ENCODE assay signal across 21 cellular contexts in the genomic region with DNA sequence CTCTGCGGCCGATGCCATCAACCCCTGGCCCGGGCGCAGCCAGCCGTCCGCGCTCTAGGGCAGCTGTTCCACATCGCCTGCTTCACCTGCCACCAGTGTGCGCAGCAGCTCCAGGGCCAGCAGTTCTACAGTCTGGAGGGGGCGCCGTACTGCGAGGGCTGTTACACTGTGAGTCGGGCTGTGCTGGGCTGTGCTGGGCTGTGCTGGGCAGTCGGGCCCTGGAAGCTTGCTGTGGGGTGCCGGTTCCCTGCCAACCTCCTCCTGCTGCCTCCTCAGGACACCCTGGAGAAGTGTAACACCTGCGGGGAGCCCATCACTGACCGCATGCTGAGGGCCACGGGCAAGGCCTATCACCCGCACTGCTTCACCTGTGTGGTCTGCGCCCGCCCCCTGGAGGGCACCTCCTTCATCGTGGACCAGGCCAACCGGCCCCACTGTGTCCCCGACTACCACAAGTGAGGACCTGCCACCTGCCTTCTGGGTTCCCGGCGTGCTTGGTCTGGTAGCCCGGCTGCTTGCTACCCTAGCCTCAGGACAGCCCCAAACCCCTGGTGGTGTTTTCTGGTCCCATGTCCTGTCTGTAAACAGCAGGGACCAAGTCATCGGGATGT. TPM values are rescaled to one million over a fixed set of nuclear protein-coding genes. Genes with fewer than 3 reads are reported as not detected.
DNase-seq lines count a peak whose midpoint lies in the region; ATAC-seq and TF ChIP-seq lines count a peak whose summit lies in the region.
"Had no signal": no experiment of that assay in that cellular context is flagged by ENCODE, and none has a peak within 500 bp of the region (broad histone marks: within the 10 kb centered on the region; RNA-seq: fewer than 3 reads in every experiment).

No MANE protein-coding gene starts in this region.

- TF ChIP-seq POLR2A in heart left ventricle (IDR thresholded peaks at IDR 0.05) (no peak), uterus (IDR thresholded peaks at IDR 0.05) (no peak)

- H3K4me1 ChIP-seq in heart left ventricle = peaks cover 8 to 97% (median 67%) of the 10 kb centered on the region in 12 donors
- peaks cover 27 to 46% of the 10 kb centered on the region in 2 donors for H3K4me1 ChIP-seq in uterus

- H3K9me3 Mint-ChIP-seq in WTC11 (no peaks in the 10 kb centered on the region), endothelial cell (ENCODE audit: unreplicated experiment) (no peaks in the 10 kb centered on the region)
- H3K9me3 Mint-ChIP-seq: activated CD4-positive, alpha-beta T cell treated with anti-CD3 and anti-CD28 coated beads, Interleukin-2, amount 10 ng/mL, durations not matched to agents 7 days and 5 days; nephron progenitor cell had no signal

- H3K27me3 Mint-ChIP-seq in WTC11 (ENCODE audit: low read depth) (no peaks in the 10 kb centered on the region), endothelial cell (ENCODE audit: unreplicated experiment) (peaks cover 7% of the 10 kb centered on the region)
- H3K27me3 Mint-ChIP-seq: activated CD4-positive, alpha-beta T cell treated with anti-CD3 and anti-CD28 coated beads, Interleukin-2, amount 10 ng/mL, durations not matched to agents 7 days and 5 days had no signal

- H3K4me1 Mint-ChIP-seq in WTC11 (peaks cover 9% of the 10 kb centered on the region), endothelial cell (ENCODE audit: unreplicated experiment) (peaks cover 33% of the 10 kb centered on the region)

- POLR2A ChIA-PET in WTC11 (lab: Charles Lee) = interaction anchor here (0.8 to 7.2 kb wide), 6 partner anchors 8 to 28 kb away, joined by 3 to 62 read pairs (median 4); a partner anchor contains a TSS

- intact Hi-C loops in left cardiac atrium (cut with DNase I) (no loop called here), heart left ventricle (cut with DNase I) (loop anchor here in 2 of 10 donors (10.0 kb wide), 2 partner anchors 104 to 516 kb away; a partner anchor contains a TSS), left ventricle myocardium superior (cut with micrococcal nuclease) (no loop called here), uterus (cut with DNase I; ENCODE audit: low total_unique reads) (no loop called here)

- H3K36me3 ChIP-seq in heart left ventricle (peaks cover 0 to 69% (median 46%) of the 10 kb centered on the region in 9 donors), uterus (no peaks in the 10 kb centered on the region)

- H3K4me3 Mint-ChIP-seq in WTC11 (no peak overlapping the region), endothelial cell (ENCODE audit: unreplicated experiment) (no peak overlapping the region)
- H3K4me3 Mint-ChIP-seq: activated CD4-positive, alpha-beta T cell treated with anti-CD3 and anti-CD28 coated beads, Interleukin-2, amount 10 ng/mL, durations not matched to agents 7 days and 5 days; nephron progenitor cell had no signal

- 90 to 93% (median 91%) methylated on average over 21 to 28 of the region's 28 CpGs for WGBS in heart left ventricle, 4 donors

- H3K27ac ChIP-seq in heart left ventricle (peak overlapping the region in 2 of 12 donors; percentile 13 to 99), uterus (peak overlapping the region; percentile 98 to 99)

- TF ChIP-seq CTCF in heart left ventricle (IDR thresholded peaks at IDR 0.05) (no peak), WTC11 (IDR thresholded peaks at IDR 0.05) (0 out of 2 replicates have a peak, but pooled peaks have one; percentile 14), uterus (IDR thresholded peaks at IDR 0.05) (no peak), endothelial cell (IDR thresholded peaks at IDR 0.05; ENCODE audit: unreplicated experiment) (no peak)

- CTCF ChIA-PET in WTC11 (lab: Charles Lee) = interaction anchor here (0.6 to 4.4 kb wide), 14 partner anchors 9 to 148 kb away, joined by 3 to 48 read pairs (median 6); a partner anchor contains a TSS

- H3K27ac Mint-ChIP-seq in WTC11 = no peak overlapping the region
- H3K27ac Mint-ChIP-seq in endothelial cell (ENCODE audit: unreplicated experiment) = no peak overlapping the region
- H3K27ac Mint-ChIP-seq: nephron progenitor cell had no signal

- H3K9me3 ChIP-seq in heart left ventricle (no peaks in the 10 kb centered on the region), uterus (no peaks in the 10 kb centered on the region)

- H3K36me3 Mint-ChIP-seq in WTC11 (peaks cover 44% of the 10 kb centered on the region), endothelial cell (ENCODE audit: low read depth, unreplicated experiment) (peaks cover 21% of the 10 kb centered on the region)

- DNase-seq in left cardiac atrium (peak; percentile 24), heart left ventricle (no peak), WTC11 (ENCODE audit: low spot score) (peak; percentile 51), left ventricle myocardium superior (peak; percentile 38), uterus (peak in 1 of 2 donors; percentile 26), endothelial cell (ENCODE audit: low spot score) (no peak), AG08395 (ENCODE audit: low spot score) (no peak)
- DNase-seq: activated CD4-positive, alpha-beta T cell treated with anti-CD3 and anti-CD28 coated beads, Interleukin-2, amount 10 ng/mL, durations not matched to agents 7 days and 5 days; activated T-cell treated with anti-CD3 and anti-CD28 coated beads for 4 hours; amniotic stem cell; mammary epithelial cell; NCI-H1694; nephron progenitor cell; stimulated activated CD4-positive, alpha-beta T cell treated with anti-CD3 and anti-CD28 coated beads, Interleukin-15, amount 100 ng/mL, for 24 hours had no signal

- no peak overlapping the region for H3K4me3 ChIP-seq in heart left ventricle
- H3K4me3 ChIP-seq in uterus = no peak overlapping the region
- H3K4me3 ChIP-seq: GM12878 had no signal

- H3K27me3 ChIP-seq in heart left ventricle (no peaks in the 10 kb centered on the region), uterus (no peaks in the 10 kb centered on the region)

- no peak for ATAC-seq in left cardiac atrium
- no peak for ATAC-seq in heart left ventricle
- ATAC-seq in WTC11 = peak; percentile 33
- no peak for ATAC-seq in left ventricle myocardium superior
- ATAC-seq in HG02678 (IDR thresholded peaks at IDR 0.05; ENCODE audit: unreplicated experiment) = no peak
- ATAC-seq: GM12878 had no signal

TF ChIP-seq in WTC11, 78 proteins besides CTCF, POLR2A, EP300 and RAD21:
- no peak for TF ChIP-seq FOXJ3 (CRISPR knock-in tag; IDR thresholded peaks at IDR 0.05; ENCODE audit: borderline replicate concordance)
- peak; percentile 91 for TF ChIP-seq ZNF121 (CRISPR knock-in tag; IDR thresholded peaks at IDR 0.05)

RNA-seq across cellular contexts. Expression of a gene that starts 7.5 kb away (rescaled TPM):
- total RNA-seq in left cardiac atrium = 100 to 1,000 TPM in 1 of 2 donors, 10 to 100 TPM in 1; 79.1 to 156 TPM
- 100 to 1,000 TPM in 4 of 9 donors, 10 to 100 TPM in 5; 59.6 to 217 (median 79.4) TPM for total RNA-seq in heart left ventricle
- 100 to 1,000 TPM in 1 of 2 donors, 10 to 100 TPM in 1; 55.9 to 156 TPM for polyA plus RNA-seq in heart left ventricle
- 166 to 179 TPM (median 167 TPM) in 3 replicates for total RNA-seq in WTC11 (2021)
- 73.9 TPM for total RNA-seq in left ventricle myocardium superior
- 100 to 1,000 TPM in 2 of 4 donors, 10 to 100 TPM in 2; 46.0 to 494 (median 95.9) TPM for total RNA-seq in uterus
- total RNA-seq in endothelial cell (ENCODE audit: unreplicated experiment) = 237 TPM

RNA-seq across cellular contexts. Expression of a gene that starts 20.1 kb away (rescaled TPM):
- under 1 TPM; 0.16 to 0.71 TPM for total RNA-seq in left cardiac atrium
- total RNA-seq in heart left ventricle = under 1 TPM in 3 of 9 donors, not detected in 6; 0.06 to 0.51 (median 0.48) TPM
- under 1 TPM in 1 of 2 donors, not detected in 1; 0.04 TPM for polyA plus RNA-seq in heart left ventricle
- 159 to 203 TPM (median 162 TPM) in 3 replicates for total RNA-seq in WTC11 (2021)
- not detected for total RNA-seq in left ventricle myocardium superior
- 1 to 10 TPM in 3 of 4 donors, not detected in 1; 1.3 to 5.6 (median 1.9) TPM for total RNA-seq in uterus
- 7.1 TPM for total RNA-seq in endothelial cell (ENCODE audit: unreplicated experiment)
- total RNA-seq: G401, glomerular endothelial cell, NCI-H460 had no signal

RNA-seq across cellular contexts. Expression of a gene that starts 26.1 kb away (rescaled TPM):
- under 1 TPM; 0.29 to 0.97 TPM for total RNA-seq in left cardiac atrium
- total RNA-seq in heart left ventricle = under 1 TPM; 0.15 to 0.79 (median 0.42) TPM
- polyA plus RNA-seq in heart left ventricle = under 1 TPM; 0.19 to 0.25 TPM
- total RNA-seq in WTC11 (2021) = 24.0 to 26.3 TPM (median 25.3 TPM) in 3 replicates
- total RNA-seq in left ventricle myocardium superior = 0.57 TPM
- total RNA-seq in uterus = 10 to 100 TPM in 1 of 4 donors, 1 to 10 TPM in 3; 1.2 to 10.6 (median 6.5) TPM
- 1.0 TPM for total RNA-seq in endothelial cell (ENCODE audit: unreplicated experiment)

RNA-seq across cellular contexts. Expression of a gene that starts 54.7 kb away (rescaled TPM):
- total RNA-seq in left cardiac atrium = not detected
- not detected for total RNA-seq in heart left ventricle
- not detected for polyA plus RNA-seq in heart left ventricle
- total RNA-seq in WTC11 (2021) = 0.21 to 0.39 TPM (median 0.24 TPM) in 3 replicates
- total RNA-seq in left ventricle myocardium superior = not detected
- total RNA-seq in uterus = 1 to 10 TPM in 1 of 4 donors, not detected in 3; 3.3 TPM
- not detected for total RNA-seq in endothelial cell (ENCODE audit: unreplicated experiment)
- total RNA-seq: activated CD4-positive, alpha-beta T cell treated with anti-CD3 and anti-CD28 coated beads, Interleukin-2, amount 10 ng/mL, durations not matched to agents 7 days and 5 days; cerebellum; G401; glomerular endothelial cell; GM12878; HT1080; NCI-H460 had no signal
- polyA plus RNA-seq: GM12878, mammary epithelial cell had no signal

Comparison
In these comparisons a context has a peak if more than half of its experiments do, and no peak if none do; other contexts are left out.
1. DNase-seq: peak in left cardiac atrium (single experiment), WTC11 (single experiment) and left ventricle myocardium superior (single experiment); none in heart left ventricle (0 of 5), endothelial cell (single experiment) and AG08395 (single experiment).
2. RNA of a gene that starts 20.1 kb away (total RNA-seq): 159 to 203 TPM in WTC11; 7.1 TPM in endothelial cell (single experiment), 1.3 to 5.6 TPM in uterus, 0.16 to 0.71 TPM in left cardiac atrium, not detected in left ventricle myocardium superior (single experiment) and 0.06 to 0.51 TPM in heart left ventricle; every median in the first group is over 10 times any median in the second.